23 cellular contexts compared by ENCODE assay signal in genomic region chr13:61500176-61500575, GRCh38.
DNase-seq lines count a peak whose midpoint lies in the region; ATAC-seq and TF ChIP-seq lines count a peak whose summit lies in the region.
"Had no signal": no experiment of that assay in that cellular context is flagged by ENCODE, and none has a peak within 500 bp of the region (broad histone marks: within the 10 kb centered on the region; RNA-seq: fewer than 3 reads in every experiment).

No MANE protein-coding gene starts in this region.

- no peak overlapping the region for H4K8ac ChIP-seq in mesenchymal stem cell (ENCODE audit: low read length)

- peak; percentile 44 for ATAC-seq in GM23338
- ATAC-seq in GM19452 (IDR thresholded peaks at IDR 0.05; ENCODE audit: unreplicated experiment), result no peak

- H4K91ac ChIP-seq in mesenchymal stem cell (ENCODE audit: low read length), result no peak overlapping the region

- H3K36me3 ChIP-seq in GM23338 (ENCODE audit: insufficient read depth) (no peaks in the 10 kb centered on the region), SU-DHL-6 (ENCODE audit: low read length) (no peaks in the 10 kb centered on the region), endodermal cell (ENCODE audit: control insufficient read depth, insufficient read depth, low read length) (no peaks in the 10 kb centered on the region), mesenchymal stem cell (ENCODE audit: control insufficient read depth in 1 of 2, insufficient read depth in 2 of 2, low read depth in 1 of 2, low read length in 2 of 2) (no peaks in the 10 kb centered on the region)
- H3K36me3 ChIP-seq: BE2C, BLaER1 had no signal

- H3F3A ChIP-seq in GM23338 (replicated peaks; ENCODE audit: low read depth) (no peaks in the 10 kb centered on the region), SU-DHL-6 (ENCODE audit: insufficient read depth) (peaks cover 2% of the 10 kb centered on the region; the same call in 1 of the 2 replicates)

- no peak overlapping the region for H2AFZ ChIP-seq in GM23338
- peak overlapping the region; percentile 21 for H2AFZ ChIP-seq in SU-DHL-6 (ENCODE audit: low read depth, low read length, severe bottlenecking)
- H2AFZ ChIP-seq in mesenchymal stem cell (ENCODE audit: low read depth, low read length), result no peak overlapping the region

- H3K14ac ChIP-seq in mesenchymal stem cell (ENCODE audit: low read length in 2 of 2), result no peak overlapping the region

- no peaks in the 10 kb centered on the region for H3K4me1 ChIP-seq in GM23338 (ENCODE audit: insufficient read depth)
- H3K4me1 ChIP-seq in endodermal cell (ENCODE audit: control insufficient read depth, insufficient read depth, low read length), result peaks cover 2% of the 10 kb centered on the region
- no peaks in the 10 kb centered on the region for H3K4me1 ChIP-seq in mesenchymal stem cell (ENCODE audit: control insufficient read depth, insufficient read depth, low read depth, low read length)
- H3K4me1 ChIP-seq: BE2C, BLaER1 had no signal

- H3K27me3 ChIP-seq in GM23338 (ENCODE audit: insufficient read depth) (no peaks in the 10 kb centered on the region), SU-DHL-6 (ENCODE audit: low read length) (no peaks in the 10 kb centered on the region), endodermal cell (ENCODE audit: control insufficient read depth, insufficient read depth, low read length, poor library complexity, severe bottlenecking) (no peaks in the 10 kb centered on the region), mesenchymal stem cell (ENCODE audit: control insufficient read depth in 1 of 2, insufficient read depth in 1 of 2, low read length in 2 of 2) (no peaks in the 10 kb centered on the region)
- H3K27me3 ChIP-seq: BE2C, BLaER1 had no signal

- H2BK12ac ChIP-seq in mesenchymal stem cell (ENCODE audit: low read length in 2 of 2), result no peak overlapping the region

- H3K4me3 Mint-ChIP-seq in GM23338 (no peak overlapping the region), endodermal cell (no peak overlapping the region)
- H3K4me3 Mint-ChIP-seq: CD14-positive monocyte; CD4-positive, alpha-beta memory T cell; CD4-positive, CD25-positive, alpha-beta regulatory T cell; CD8-positive, alpha-beta memory T cell had no signal

- DNase-seq in GM23338 (ENCODE audit: low spot score) (no peak), endodermal cell (no peak), putamen (ENCODE audit: low spot score) (peak; percentile 3), EL (no peak), mesenchymal stem cell (no peak)
- DNase-seq: 8988T; ACHN; BE2C; C1 segment of cervical spinal cord; CD4-positive, alpha-beta memory T cell; CD4-positive, CD25-positive, alpha-beta regulatory T cell; CD8-positive, alpha-beta memory T cell; COR-L47; DMS 273 treated with DMSO at 0.1 percent for 48 hours; DMS153; DMS53; DMS79; DND-41; GF-D8 had no signal

- H4K20me1 ChIP-seq in GM23338 (replicated peaks; ENCODE audit: insufficient read depth), result no peaks in the 10 kb centered on the region
- no peaks in the 10 kb centered on the region for H4K20me1 ChIP-seq in SU-DHL-6 (ENCODE audit: low read depth, low read length)
- H4K20me1 ChIP-seq: BLaER1 had no signal

- H2AK5ac ChIP-seq in mesenchymal stem cell (ENCODE audit: low read length, severe bottlenecking), result no peak overlapping the region

- H3K9ac ChIP-seq in SU-DHL-6 (ENCODE audit: low read length), result no peak overlapping the region
- no peak overlapping the region for H3K9ac ChIP-seq in endodermal cell (ENCODE audit: extremely low read depth, low read length, poor library complexity, severe bottlenecking)
- H3K9ac ChIP-seq in mesenchymal stem cell (ENCODE audit: low read length), result no peak overlapping the region
- H3K9ac ChIP-seq: BLaER1 had no signal

- H3K79me1 ChIP-seq in mesenchymal stem cell (replicated peaks; ENCODE audit: low read length, poor library complexity, severe bottlenecking), result no peaks in the 10 kb centered on the region

- no peak overlapping the region for H3K27ac Mint-ChIP-seq in GM23338
- H3K27ac Mint-ChIP-seq in endodermal cell, result no peak overlapping the region
- H3K27ac Mint-ChIP-seq: CD14-positive monocyte; CD4-positive, alpha-beta memory T cell; CD4-positive, CD25-positive, alpha-beta regulatory T cell had no signal

- H3K9me3 ChIP-seq in SU-DHL-6 (ENCODE audit: insufficient read depth, low read length) (no peaks in the 10 kb centered on the region), endodermal cell (ENCODE audit: control insufficient read depth, low read length) (no peaks in the 10 kb centered on the region), mesenchymal stem cell (ENCODE audit: control insufficient read depth, low read length) (no peaks in the 10 kb centered on the region)
- H3K9me3 ChIP-seq: BE2C, BLaER1 had no signal

- WGBS in endodermal cell (ENCODE audit: insufficient coverage in 1 of 2, insufficient read length in 1 of 2), 2 experiments, result 61% methylated on average over 1 of the region's 1 CpG; no CpG with 5 or more reads in 1 of the 2 experiments
- no CpG with 5 or more reads among the region's 1 CpG for WGBS in mesenchymal stem cell

- no peak overlapping the region for H3K4ac ChIP-seq in mesenchymal stem cell (ENCODE audit: low read depth in 1 of 2, low read length in 2 of 2)

- H3K4me1 Mint-ChIP-seq in GM23338, result no peaks in the 10 kb centered on the region
- peaks cover 5% of the 10 kb centered on the region for H3K4me1 Mint-ChIP-seq in endodermal cell
- H3K4me1 Mint-ChIP-seq: CD14-positive monocyte; CD4-positive, alpha-beta memory T cell; CD4-positive, CD25-positive, alpha-beta regulatory T cell; CD8-positive, alpha-beta memory T cell had no signal

- H3K9me2 ChIP-seq in GM23338 (ENCODE audit: insufficient read depth) (no peaks in the 10 kb centered on the region), SU-DHL-6 (replicated peaks; ENCODE audit: insufficient read depth, low read length) (no peaks in the 10 kb centered on the region)

- H3K4me2 ChIP-seq in GM23338, result no peak overlapping the region
- H3K4me2 ChIP-seq in SU-DHL-6 (ENCODE audit: low read depth, low read length, poor library complexity, severe bottlenecking), result no peak overlapping the region
- H3K4me2 ChIP-seq in mesenchymal stem cell (ENCODE audit: low read length, poor library complexity, severe bottlenecking), result no peak overlapping the region
- H3K4me2 ChIP-seq: BLaER1 had no signal

- H3K23ac ChIP-seq in mesenchymal stem cell (ENCODE audit: low read length in 2 of 2), result no peak overlapping the region

- H2BK15ac ChIP-seq in mesenchymal stem cell (ENCODE audit: low read depth, poor library complexity, severe bottlenecking), result no peak overlapping the region

- H3K27ac ChIP-seq in GM23338 (ENCODE audit: low read depth), result no peak overlapping the region
- H3K27ac ChIP-seq in SU-DHL-6 (ENCODE audit: low read depth, low read length), result no peak overlapping the region
- H3K27ac ChIP-seq in endodermal cell (ENCODE audit: low read depth, low read length), result no peak overlapping the region
- H3K27ac ChIP-seq in mesenchymal stem cell (ENCODE audit: low read length, poor library complexity, severe bottlenecking), result no peak overlapping the region
- H3K27ac ChIP-seq: BLaER1 had no signal

- no peak overlapping the region for H2BK5ac ChIP-seq in mesenchymal stem cell (ENCODE audit: low read depth, low read length, poor library complexity, severe bottlenecking)

- TF ChIP-seq CTCF in GM23338 (conservative IDR thresholded peaks at IDR 0.05; ENCODE audit: low read depth in 2 of 2), result no peak
- no peak for TF ChIP-seq CTCF in SU-DHL-6 (IDR thresholded peaks at IDR 0.05; ENCODE audit: insufficient read depth, low read length, poor library complexity, severe bottlenecking)
- peak; percentile 20 for TF ChIP-seq CTCF in endodermal cell (conservative IDR thresholded peaks at IDR 0.05)

- H3K36me3 Mint-ChIP-seq in GM23338 (ENCODE audit: low read depth) (no peaks in the 10 kb centered on the region), endodermal cell (ENCODE audit: low read depth) (no peaks in the 10 kb centered on the region)
- H3K36me3 Mint-ChIP-seq: CD14-positive monocyte; CD4-positive, alpha-beta memory T cell; CD4-positive, CD25-positive, alpha-beta regulatory T cell; CD8-positive, alpha-beta memory T cell had no signal

- H3K4me3 ChIP-seq in GM23338 (no peak overlapping the region), SU-DHL-6 (ENCODE audit: insufficient read depth, low read length, poor library complexity, severe bottlenecking) (no peak overlapping the region), endodermal cell (ENCODE audit: low read length) (no peak overlapping the region), mesenchymal stem cell (ENCODE audit: insufficient read depth in 1 of 2, low read depth in 1 of 2, low read length in 2 of 2) (no peak overlapping the region)
- H3K4me3 ChIP-seq: BLaER1 had no signal

- no peaks in the 10 kb centered on the region for H3K79me2 ChIP-seq in GM23338 (replicated peaks; ENCODE audit: insufficient read depth)
- no peaks in the 10 kb centered on the region for H3K79me2 ChIP-seq in SU-DHL-6 (ENCODE audit: insufficient read depth, low read length)

- no peaks in the 10 kb centered on the region for H3K9me3 Mint-ChIP-seq in GM23338
- no peaks in the 10 kb centered on the region for H3K9me3 Mint-ChIP-seq in endodermal cell

- H3K27me3 Mint-ChIP-seq in GM23338 (ENCODE audit: insufficient read depth, low read depth, poor library complexity) (no peaks in the 10 kb centered on the region), endodermal cell (ENCODE audit: insufficient read depth) (no peaks in the 10 kb centered on the region)
- H3K27me3 Mint-ChIP-seq: CD4-positive, alpha-beta memory T cell; CD4-positive, CD25-positive, alpha-beta regulatory T cell; CD8-positive, alpha-beta memory T cell had no signal

- no peak overlapping the region for H2BK120ac ChIP-seq in mesenchymal stem cell (ENCODE audit: low read depth, low read length)

- no peak overlapping the region for H3K18ac ChIP-seq in mesenchymal stem cell (ENCODE audit: low read depth in 1 of 2, low read length in 2 of 2)

TF ChIP-seq in GM23338, 12 proteins besides CTCF, POLR2A, EP300 and RAD21 (continues in another document):
- TF ChIP-seq STAT1 (IDR thresholded peaks at IDR 0.05; ENCODE audit: unreplicated experiment) (no peak), ETS1 (IDR thresholded peaks at IDR 0.05) (no peak)
